18 cellular contexts compared by ENCODE assay signal in the genomic region with DNA sequence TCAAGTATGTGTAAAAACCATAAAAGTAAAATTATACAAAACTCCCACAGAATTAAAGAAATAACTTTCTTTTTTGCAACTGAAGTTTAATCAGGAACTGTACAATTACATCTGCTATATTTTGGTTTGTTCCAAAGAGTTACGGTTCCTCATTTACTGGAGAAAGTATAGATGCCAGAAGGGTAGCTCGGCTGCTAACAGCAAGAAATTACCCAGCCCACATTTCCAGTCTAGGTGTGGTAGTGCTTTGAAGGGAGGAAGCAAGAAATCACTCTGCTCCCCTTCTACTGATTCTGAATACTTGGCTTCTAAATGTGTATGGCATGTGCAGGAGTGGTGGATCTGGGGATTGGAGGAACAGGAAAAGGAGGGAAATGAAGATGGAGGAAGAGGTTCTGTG.
A peak's percentile ranks its signal among the peaks of the same experiment; 100 is the strongest.
DNase-seq lines count a peak whose midpoint lies in the region; TF ChIP-seq lines count a peak whose summit lies in the region.
"Had no signal": no experiment of that assay in that cellular context is flagged by ENCODE, and none has a peak within 500 bp of the region (broad histone marks: within the 10 kb centered on the region; RNA-seq: fewer than 3 reads in every experiment).

No MANE protein-coding gene starts in this region.

- no peak overlapping the region for H3K9ac ChIP-seq in SK-N-MC (ENCODE audit: insufficient read length)
- H3K9ac ChIP-seq: GM23248 had no signal

- no peaks in the 10 kb centered on the region for H3K9me3 ChIP-seq in SK-N-MC (ENCODE audit: low read depth, low read length)
- H3K9me3 ChIP-seq in suprapubic skin, result no peaks in the 10 kb centered on the region
- H3K9me3 ChIP-seq: heart right ventricle, MG63, mucosa of descending colon, pancreas, upper lobe of right lung had no signal

- TF ChIP-seq CTCF in CD14-positive monocyte (IDR thresholded peaks at IDR 0.05), result no peak
- TF ChIP-seq CTCF in GM12865 (IDR thresholded peaks at IDR 0.05; ENCODE audit: insufficient read depth, low read depth, low read length, missing control alignments), result no peak
- no peak for TF ChIP-seq CTCF in chondrocyte (IDR thresholded peaks at IDR 0.05)
- TF ChIP-seq CTCF in suprapubic skin (IDR thresholded peaks at IDR 0.05), result no peak

- peak overlapping the region; percentile 85; the same call in 1 of the 2 replicates for H3K27ac ChIP-seq in SK-N-MC
- no peak overlapping the region for H3K27ac ChIP-seq in suprapubic skin
- H3K27ac ChIP-seq: GM23248, heart right ventricle, pancreas, upper lobe of right lung had no signal

- intact Hi-C loops in CD14-positive monocyte (cut with micrococcal nuclease), result loop anchor here in 1 of 2 donors (10.0 kb wide), 1 partner anchor 174 kb away; no protein-coding TSS in a partner anchor

- no peaks in the 10 kb centered on the region for H3K27me3 ChIP-seq in suprapubic skin
- H3K27me3 ChIP-seq: heart right ventricle, MG63, pancreas, upper lobe of right lung had no signal

- H3K4me3 ChIP-seq in GM12865 (ENCODE audit: low read depth, low read length) (no peak overlapping the region), SK-N-MC (no peak overlapping the region), suprapubic skin (no peak overlapping the region)
- H3K4me3 ChIP-seq: GM23248, heart right ventricle, MG63, mucosa of descending colon, pancreas, skin epidermis, upper lobe of right lung had no signal

- TF ChIP-seq POLR2A in suprapubic skin (IDR thresholded peaks at IDR 0.05), result no peak

- no peak for DNase-seq in CD14-positive monocyte (ENCODE audit: low spot score)
- DNase-seq in GM12865 (ENCODE audit: low read depth), result peak; percentile 30
- DNase-seq in SK-N-MC (ENCODE audit: low read depth, low spot score), result no peak
- DNase-seq in immature natural killer cell, result no peak
- no peak for DNase-seq in chondrocyte (ENCODE audit: low spot score)
- DNase-seq in HuH-7 (ENCODE audit: low spot score), result no peak
- no peak for DNase-seq in suprapubic skin (ENCODE audit: low spot score in 2 of 2)
- DNase-seq: activated CD4-positive, alpha-beta T cell treated with anti-CD3 and anti-CD28 coated beads for 1 hour; activated T-cell treated with anti-CD3 and anti-CD28 coated beads, Interleukin-2, amount 50 U/mL, for 48 hours; AML-193; DMS79; GM23248; heart right ventricle; MG63; mucosa of descending colon; pancreas; upper lobe of right lung had no signal

- H3K9me3 Mint-ChIP-seq in CD14-positive monocyte (no peaks in the 10 kb centered on the region), immature natural killer cell (no peaks in the 10 kb centered on the region), chondrocyte (ENCODE audit: low read depth) (no peaks in the 10 kb centered on the region)

- H3K27ac Mint-ChIP-seq in CD14-positive monocyte, result peak overlapping the region in 6 of 7 donors; percentile 16 to 81 (median 46)
- H3K27ac Mint-ChIP-seq in immature natural killer cell, result peak overlapping the region in 2 of 6 donors; percentile 2 to 4
- no peak overlapping the region for H3K27ac Mint-ChIP-seq in chondrocyte (ENCODE audit: unreplicated experiment)

- peaks cover 29% of the 10 kb centered on the region for H3K4me1 Mint-ChIP-seq in CD14-positive monocyte
- peaks cover 21 to 36% of the 10 kb centered on the region in 2 donors for H3K4me1 Mint-ChIP-seq in immature natural killer cell
- H3K4me1 Mint-ChIP-seq in chondrocyte (ENCODE audit: low read depth), result peaks cover 42% of the 10 kb centered on the region

- H3K4me1 ChIP-seq in suprapubic skin, result peaks cover 4% of the 10 kb centered on the region
- H3K4me1 ChIP-seq: pancreas, upper lobe of right lung had no signal

- H3K36me3 ChIP-seq in SK-N-MC (ENCODE audit: insufficient read depth, low read length), result no peaks in the 10 kb centered on the region
- H3K36me3 ChIP-seq in suprapubic skin, result no peaks in the 10 kb centered on the region
- H3K36me3 ChIP-seq: heart right ventricle, MG63, pancreas, upper lobe of right lung had no signal

- H3K27me3 Mint-ChIP-seq in CD14-positive monocyte (ENCODE audit: low read depth in 3 of 3) (peaks cover 0 to 5% (median 0%) of the 10 kb centered on the region in 3 donors), immature natural killer cell (ENCODE audit: low read depth in 3 of 3) (no peaks in the 10 kb centered on the region), chondrocyte (ENCODE audit: low read depth) (no peaks in the 10 kb centered on the region)

- WGBS in suprapubic skin, result 63% methylated on average over 2 of the region's 2 CpGs

- H3K36me3 Mint-ChIP-seq in CD14-positive monocyte (no peaks in the 10 kb centered on the region), immature natural killer cell (peaks cover 3 to 14% (median 9%) of the 10 kb centered on the region in 3 donors), chondrocyte (ENCODE audit: low read depth) (no peaks in the 10 kb centered on the region)

- no peak for TF ChIP-seq EP300 in suprapubic skin (IDR thresholded peaks at IDR 0.05)

- H3K4me3 Mint-ChIP-seq in CD14-positive monocyte (peak overlapping the region; percentile 45 to 68), immature natural killer cell (peak overlapping the region in 3 of 5 donors; percentile 15 to 46 (median 36)), chondrocyte (ENCODE audit: unreplicated experiment) (no peak overlapping the region)
